19 cellular contexts compared by ENCODE assay signal in genomic region chr12:47017901-47018479, GRCh38.
DNase-seq lines count a peak whose midpoint lies in the region; ATAC-seq, FAIRE-seq and TF ChIP-seq lines count a peak whose summit lies in the region.
"Had no signal": no experiment of that assay in that cellular context is flagged by ENCODE, and none has a peak within 500 bp of the region (broad histone marks: within the 10 kb centered on the region; RNA-seq: fewer than 3 reads in every experiment).

No MANE protein-coding gene starts in this region.

- no peak overlapping the region for H3K27ac Mint-ChIP-seq in astrocyte (ENCODE audit: unreplicated experiment)
- no peak overlapping the region for H3K27ac Mint-ChIP-seq in activated T-cell treated with anti-CD3 and anti-CD28 coated beads, Interleukin-2, amount 50 U/mL, for 24 hours
- no peak overlapping the region for H3K27ac Mint-ChIP-seq in effector memory CD8-positive, alpha-beta T cell
- H3K27ac Mint-ChIP-seq: activated T-cell treated with anti-CD3 and anti-CD28 coated beads, Interleukin-2, amount 50 U/mL, for 72 hours had no signal

- H2AFZ ChIP-seq in astrocyte (ENCODE audit: low read depth, low read length) (peak overlapping the region; percentile 21), keratinocyte (ENCODE audit: control insufficient read depth, low read length) (no peak overlapping the region)

- no peaks in the 10 kb centered on the region for H3K9me1 ChIP-seq in keratinocyte (ENCODE audit: control insufficient read depth, extremely low read depth, insufficient read depth, low read length)

- H3K4me2 ChIP-seq in astrocyte (ENCODE audit: low read length) (peak overlapping the region; percentile 22), keratinocyte (ENCODE audit: control insufficient read depth, extremely low read depth, insufficient read depth, low read depth, low read length) (peak overlapping the region; percentile 39)

- no peaks in the 10 kb centered on the region for H3K79me2 ChIP-seq in astrocyte (ENCODE audit: insufficient read depth, low read length)
- H3K79me2 ChIP-seq in keratinocyte (ENCODE audit: control insufficient read depth, insufficient read depth, low read length), result no peaks in the 10 kb centered on the region

- no peaks in the 10 kb centered on the region for H3K36me3 ChIP-seq in BJ (ENCODE audit: control insufficient read depth, insufficient read depth, low read length)
- no peaks in the 10 kb centered on the region for H3K36me3 ChIP-seq in astrocyte (ENCODE audit: insufficient read depth, low read length)
- no peaks in the 10 kb centered on the region for H3K36me3 ChIP-seq in keratinocyte (ENCODE audit: control insufficient read depth in 2 of 2, extremely low read depth in 1 of 2, insufficient read depth in 2 of 2, low read length in 2 of 2)
- H3K36me3 ChIP-seq: prostate gland had no signal

- H4K20me1 ChIP-seq in astrocyte (ENCODE audit: insufficient read depth, low read length) (no peaks in the 10 kb centered on the region), keratinocyte (ENCODE audit: control insufficient read depth, extremely low read depth, insufficient read depth, low read length) (no peaks in the 10 kb centered on the region)

- FAIRE-seq in astrocyte (lab: Jason Lieb, UNC), result peak; percentile 20
- peak; percentile 99 for FAIRE-seq in keratinocyte (lab: Jason Lieb, UNC)
- FAIRE-seq: colon had no signal

- H3K4me1 ChIP-seq in astrocyte (ENCODE audit: insufficient read depth, low read length) (peaks cover 37% of the 10 kb centered on the region), keratinocyte (ENCODE audit: control insufficient read depth, extremely low read depth, insufficient read depth, low read length) (peaks cover 49% of the 10 kb centered on the region)
- H3K4me1 ChIP-seq: prostate gland had no signal

- no peak overlapping the region for H3K4me3 Mint-ChIP-seq in astrocyte (ENCODE audit: unreplicated experiment)
- H3K4me3 Mint-ChIP-seq in activated T-cell treated with anti-CD3 and anti-CD28 coated beads, Interleukin-2, amount 50 U/mL, for 24 hours, result no peak overlapping the region
- H3K4me3 Mint-ChIP-seq in effector memory CD8-positive, alpha-beta T cell, result no peak overlapping the region
- H3K4me3 Mint-ChIP-seq: activated T-cell treated with anti-CD3 and anti-CD28 coated beads, Interleukin-2, amount 50 U/mL, for 72 hours; naive B cell; stimulated activated naive CD8-positive, alpha-beta T cell treated with anti-CD3 and anti-CD28 coated beads, Interleukin-15, amount 100 ng/mL, for 72 hours had no signal

- DNase-seq in BJ (ENCODE audit: low read depth) (peak; percentile 58), astrocyte (ENCODE audit: low read depth) (peak; percentile 62), keratinocyte (ENCODE audit: low read depth, low spot score) (peak; percentile 88), activated gamma-delta T cell (lab: John Stamatoyannopoulos, UW) (no peak)
- DNase-seq in activated naive CD4-positive, alpha-beta T cell (lab: John Stamatoyannopoulos, UW), result no peak
- DNase-seq in activated T-cell treated with anti-CD3 and anti-CD28 coated beads, Interleukin-2, amount 50 U/mL, for 24 hours, result no peak
- no peak for DNase-seq in effector memory CD8-positive, alpha-beta T cell
- DNase-seq: activated CD4-positive, alpha-beta T cell treated with anti-CD3 and anti-CD28 coated beads, Interleukin-2, amount 50 U/mL, for 48 hours; activated T-cell treated with anti-CD3 and anti-CD28 coated beads, Interleukin-2, amount 50 U/mL, for 72 hours; hippocampal formation; naive B cell; NCI-H1436 treated with DMSO at 0.1 percent for 48 hours; NCI-H345; stimulated activated CD4-positive, alpha-beta T cell treated with anti-CD3 and anti-CD28 coated beads, Interleukin-12 subunit alpha, Interleukin-12 subunit beta, amount 100 ng/mL, for 4 hours; stimulated activated naive CD8-positive, alpha-beta T cell treated with anti-CD3 and anti-CD28 coated beads, Interleukin-15, amount 100 ng/mL, for 72 hours had no signal

- POLR2A ChIA-PET in BJ (lab: Charles Lee), result no interaction called here

- dilution Hi-C loops in keratinocyte (cut with MboI; ENCODE audit: extremely low pct_ligation_motif_present, low sequenced_read_pairs), result no loop called here

- H3K4me3 ChIP-seq in BJ (ENCODE audit: low read depth, low read length) (no peak overlapping the region), astrocyte (ENCODE audit: insufficient read depth, low read depth, low read length) (no peak overlapping the region), keratinocyte (ENCODE audit: control insufficient read depth in 2 of 3, extremely low read depth in 1 of 3, insufficient read depth in 2 of 3, low read depth in 1 of 3, low read length in 3 of 3) (no peak overlapping the region)
- H3K4me3 ChIP-seq: prostate gland had no signal

- no peaks in the 10 kb centered on the region for H3K9me3 Mint-ChIP-seq in astrocyte (ENCODE audit: unreplicated experiment)
- H3K9me3 Mint-ChIP-seq in activated T-cell treated with anti-CD3 and anti-CD28 coated beads, Interleukin-2, amount 50 U/mL, for 24 hours, result no peaks in the 10 kb centered on the region
- no peaks in the 10 kb centered on the region for H3K9me3 Mint-ChIP-seq in effector memory CD8-positive, alpha-beta T cell
- H3K9me3 Mint-ChIP-seq: activated T-cell treated with anti-CD3 and anti-CD28 coated beads, Interleukin-2, amount 50 U/mL, for 72 hours; naive B cell; stimulated activated naive CD8-positive, alpha-beta T cell treated with anti-CD3 and anti-CD28 coated beads, Interleukin-15, amount 100 ng/mL, for 72 hours had no signal

- TF ChIP-seq RAD21 in Ishikawa (IDR thresholded peaks at IDR 0.05; ENCODE audit: low read depth), result no peak

- H3K27ac ChIP-seq in astrocyte (ENCODE audit: low read depth, low read length), result no peak overlapping the region
- H3K27ac ChIP-seq in keratinocyte (ENCODE audit: control insufficient read depth, insufficient read depth, low read length), result peak overlapping the region; percentile 42
- H3K27ac ChIP-seq: prostate gland had no signal

- H3K9ac ChIP-seq in astrocyte (ENCODE audit: low read length) (no peak overlapping the region), keratinocyte (ENCODE audit: control insufficient read depth, extremely low read depth, insufficient read depth, low read length) (no peak overlapping the region)

- peaks cover 29% of the 10 kb centered on the region for H3K4me1 Mint-ChIP-seq in astrocyte (ENCODE audit: low read depth, unreplicated experiment)
- peaks cover 5% of the 10 kb centered on the region for H3K4me1 Mint-ChIP-seq in activated T-cell treated with anti-CD3 and anti-CD28 coated beads, Interleukin-2, amount 50 U/mL, for 24 hours (ENCODE audit: low read depth)
- H3K4me1 Mint-ChIP-seq in effector memory CD8-positive, alpha-beta T cell (ENCODE audit: low read depth in 2 of 2), result no peaks in the 10 kb centered on the region
- H3K4me1 Mint-ChIP-seq: stimulated activated naive CD8-positive, alpha-beta T cell treated with anti-CD3 and anti-CD28 coated beads, Interleukin-15, amount 100 ng/mL, for 72 hours had no signal

- CTCF ChIA-PET in BJ (lab: Yijun Ruan, JAX), result interaction anchor here (0.7 to 1.0 kb wide), 2 partner anchors 34 to 893 kb away, joined by 3 to 4 read pairs; no protein-coding TSS in a partner anchor

- TF ChIP-seq CTCF in BJ (IDR thresholded peaks at IDR 0.05; ENCODE audit: insufficient read depth, low read depth, low read length) (no peak), astrocyte (IDR thresholded peaks at IDR 0.05; ENCODE audit: insufficient read depth, low read depth, low read length) (no peak), keratinocyte (optimal IDR thresholded peaks at IDR 0.05 in 1 of 3, IDR thresholded peaks at IDR 0.05 in 1 of 3, conservative IDR thresholded peaks at IDR 0.05 in 1 of 3; ENCODE audit: extremely low read depth in 1 of 3, insufficient read depth in 2 of 3, low read length in 3 of 3) (no peak)

- no peaks in the 10 kb centered on the region for H3K27me3 Mint-ChIP-seq in astrocyte (ENCODE audit: low read depth, unreplicated experiment)
- peaks cover 14% of the 10 kb centered on the region for H3K27me3 Mint-ChIP-seq in activated T-cell treated with anti-CD3 and anti-CD28 coated beads, Interleukin-2, amount 50 U/mL, for 24 hours
- peaks cover 42 to 55% of the 10 kb centered on the region in 2 donors for H3K27me3 Mint-ChIP-seq in effector memory CD8-positive, alpha-beta T cell

- no peaks in the 10 kb centered on the region for H3K36me3 Mint-ChIP-seq in astrocyte (ENCODE audit: low read depth, unreplicated experiment)
- no peaks in the 10 kb centered on the region for H3K36me3 Mint-ChIP-seq in activated T-cell treated with anti-CD3 and anti-CD28 coated beads, Interleukin-2, amount 50 U/mL, for 24 hours (ENCODE audit: low read depth)
- H3K36me3 Mint-ChIP-seq in effector memory CD8-positive, alpha-beta T cell (ENCODE audit: insufficient read depth), result no peaks in the 10 kb centered on the region
- H3K36me3 Mint-ChIP-seq: naive B cell had no signal

- no peaks in the 10 kb centered on the region for H3K9me3 ChIP-seq in astrocyte (ENCODE audit: insufficient read depth, low read depth, low read length)
- H3K9me3 ChIP-seq in keratinocyte (ENCODE audit: control insufficient read depth, low read depth, low read length), result no peaks in the 10 kb centered on the region
- H3K9me3 ChIP-seq: prostate gland had no signal

- TF ChIP-seq EP300 in Ishikawa (IDR thresholded peaks at IDR 0.05; ENCODE audit: borderline replicate concordance), result no peak

- ATAC-seq in effector memory CD8-positive, alpha-beta T cell (replicated peaks), result no peak
- ATAC-seq: activated T-cell treated with anti-CD3 and anti-CD28 coated beads, Interleukin-2, amount 50 U/mL, for 72 hours; left lobe of liver; stimulated activated naive CD8-positive, alpha-beta T cell treated with anti-CD3 and anti-CD28 coated beads, Interleukin-15, amount 100 ng/mL, for 72 hours had no signal

- H3K27me3 ChIP-seq in BJ (ENCODE audit: control insufficient read depth, insufficient read depth, low read length) (no peaks in the 10 kb centered on the region), astrocyte (ENCODE audit: insufficient read depth, low read length) (no peaks in the 10 kb centered on the region), keratinocyte (ENCODE audit: control insufficient read depth, extremely low read depth, insufficient read depth, low read length) (no peaks in the 10 kb centered on the region)

TF ChIP-seq in Ishikawa, 13 proteins besides CTCF, POLR2A, EP300 and RAD21:
- no peak for TF ChIP-seq NFIC (IDR thresholded peaks at IDR 0.05)
- TF ChIP-seq TEAD4 (IDR thresholded peaks at IDR 0.05), result peak; percentile 22; the same call in 1 of the 2 replicates

Comparison
In these comparisons a context has a peak if more than half of its experiments do, and no peak if none do; other contexts are left out.
1. DNase-seq: peak in BJ (single experiment), astrocyte (single experiment) and keratinocyte (single experiment); none in activated gamma-delta T cell (single experiment), activated naive CD4-positive, alpha-beta T cell (0 of 4), activated T-cell treated with anti-CD3 and anti-CD28 coated beads, Interleukin-2, amount 50 U/mL, for 24 hours (single experiment) and effector memory CD8-positive, alpha-beta T cell (0 of 3).